16 cellular contexts compared by ENCODE assay signal in the genomic region with DNA sequence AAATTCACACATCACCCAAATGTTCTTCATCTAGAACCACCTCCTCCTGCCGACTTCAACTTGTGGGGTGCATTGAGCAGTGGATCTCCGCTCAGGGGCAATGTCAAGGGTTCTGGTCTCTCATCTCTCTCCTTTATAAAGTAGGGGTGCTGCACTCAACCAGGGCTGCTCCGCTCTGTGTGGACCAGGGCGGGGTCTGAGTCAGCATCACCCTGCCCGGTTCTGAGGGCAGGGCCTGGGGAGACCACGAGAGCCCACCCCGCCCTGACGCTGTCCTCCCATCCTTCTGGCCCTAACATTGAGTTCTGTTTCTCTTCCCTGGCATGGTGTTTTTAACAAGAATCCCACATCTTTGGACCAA.
DNase-seq lines count a peak whose midpoint lies in the region; ATAC-seq and TF ChIP-seq lines count a peak whose summit lies in the region.
"Had no signal": no experiment of that assay in that cellular context is flagged by ENCODE, and none has a peak within 500 bp of the region (broad histone marks: within the 10 kb centered on the region; RNA-seq: fewer than 3 reads in every experiment).

No MANE protein-coding gene starts in this region.

- no peak overlapping the region for H3K4me3 Mint-ChIP-seq in CD4-positive, alpha-beta T cell
- H3K4me3 Mint-ChIP-seq: B cell; CD4-positive, alpha-beta memory T cell; HFFc6 had no signal

- no peak overlapping the region for H2BK15ac ChIP-seq in mesenchymal stem cell (ENCODE audit: low read depth, poor library complexity, severe bottlenecking)

- H2BK12ac ChIP-seq in mesenchymal stem cell (ENCODE audit: low read length in 2 of 2) = no peak overlapping the region

- H3K9me3 ChIP-seq in mesenchymal stem cell (ENCODE audit: control insufficient read depth, low read length) = no peaks in the 10 kb centered on the region
- H3K9me3 ChIP-seq in CD4-positive, alpha-beta T cell (ENCODE audit: control insufficient read depth, low read length) = no peaks in the 10 kb centered on the region

- CTCF ChIA-PET in CD4-positive, alpha-beta T cell (lab: Charles Lee) = no interaction called here

- no peak overlapping the region for H3K4me3 ChIP-seq in H7 (ENCODE audit: insufficient read depth, low read depth, low read length)
- no peak overlapping the region for H3K4me3 ChIP-seq in mesenchymal stem cell (ENCODE audit: insufficient read depth in 1 of 2, low read depth in 1 of 2, low read length in 2 of 2)

- POLR2A ChIA-PET in CD4-positive, alpha-beta T cell (lab: Charles Lee) = no interaction called here

- H3K27ac Mint-ChIP-seq in CD4-positive, alpha-beta T cell = no peak overlapping the region
- H3K27ac Mint-ChIP-seq: B cell; CD4-positive, alpha-beta memory T cell; HFFc6 had no signal

- no peaks in the 10 kb centered on the region for H3K9me3 Mint-ChIP-seq in CD4-positive, alpha-beta T cell

- no peak overlapping the region for H3K9ac ChIP-seq in mesenchymal stem cell (ENCODE audit: low read length)

- H3K23ac ChIP-seq in mesenchymal stem cell (ENCODE audit: low read length in 2 of 2) = no peak overlapping the region

- no peak overlapping the region for H4K8ac ChIP-seq in mesenchymal stem cell (ENCODE audit: low read length)

- intact Hi-C loops in posterior vena cava (cut with DNase I) = no loop called here
- intact Hi-C loops in CD4-positive, alpha-beta T cell (cut with DNase I, micrococcal nuclease) = no loop called here

- no peak overlapping the region for H2AFZ ChIP-seq in mesenchymal stem cell (ENCODE audit: low read depth, low read length)

- H4K91ac ChIP-seq in mesenchymal stem cell (ENCODE audit: low read length) = no peak overlapping the region

- DNase-seq in Daoy (ENCODE audit: low read depth) (peak; percentile 1), H7 (peak; percentile 32), islet precursor cell (peak; percentile 32), posterior vena cava (ENCODE audit: low spot score) (peak; percentile 40), mesenchymal stem cell (no peak)
- DNase-seq in stimulated activated CD4-positive, alpha-beta T cell treated with anti-CD3 and anti-CD28 coated beads, Interleukin-4, amount 100 ng/mL, for 1 hour = no peak
- no peak for DNase-seq in CD4-positive, alpha-beta T cell
- DNase-seq: C1 segment of cervical spinal cord; CD4-positive, alpha-beta memory T cell; DMS153; DND-41; GF-D8; HCEC 1CT; HFFc6 had no signal

- no peaks in the 10 kb centered on the region for H3K4me1 ChIP-seq in mesenchymal stem cell (ENCODE audit: control insufficient read depth, insufficient read depth, low read depth, low read length)

- no peaks in the 10 kb centered on the region for H3K4me1 Mint-ChIP-seq in CD4-positive, alpha-beta T cell (ENCODE audit: low read depth)
- H3K4me1 Mint-ChIP-seq: B cell had no signal

- no peak for ATAC-seq in CD4-positive, alpha-beta T cell (ENCODE audit: poor library complexity)
- ATAC-seq: HepG2 had no signal

- H3K18ac ChIP-seq in mesenchymal stem cell (ENCODE audit: low read depth in 1 of 2, low read length in 2 of 2) = no peak overlapping the region

- TF ChIP-seq CTCF in CD4-positive, alpha-beta T cell (IDR thresholded peaks at IDR 0.05) = no peak

- H3K14ac ChIP-seq in mesenchymal stem cell (ENCODE audit: low read length in 2 of 2) = no peak overlapping the region

- H3K27me3 ChIP-seq in H7 (ENCODE audit: control insufficient read depth, insufficient read depth, low read length) = no peaks in the 10 kb centered on the region
- H3K27me3 ChIP-seq in mesenchymal stem cell (ENCODE audit: control insufficient read depth in 1 of 2, insufficient read depth in 1 of 2, low read length in 2 of 2) = peaks cover 0 to 26% of the 10 kb centered on the region in 2 experiments
- H3K27me3 ChIP-seq in CD4-positive, alpha-beta T cell (ENCODE audit: control insufficient read depth, insufficient read depth, low read length) = peaks cover 8% of the 10 kb centered on the region

- H3K36me3 ChIP-seq in H7 (replicated peaks; ENCODE audit: control insufficient read depth, insufficient read depth, low read length) (no peaks in the 10 kb centered on the region), mesenchymal stem cell (ENCODE audit: control insufficient read depth in 1 of 2, insufficient read depth in 2 of 2, low read depth in 1 of 2, low read length in 2 of 2) (no peaks in the 10 kb centered on the region)

- peaks cover 45% of the 10 kb centered on the region for H3K27me3 Mint-ChIP-seq in CD4-positive, alpha-beta T cell
- H3K27me3 Mint-ChIP-seq: B cell had no signal

- no peak overlapping the region for H3K4me2 ChIP-seq in mesenchymal stem cell (ENCODE audit: low read length, poor library complexity, severe bottlenecking)

- 86% methylated on average over 8 of the region's 8 CpGs for WGBS in mesenchymal stem cell

- H3K27ac ChIP-seq in mesenchymal stem cell (ENCODE audit: low read length, poor library complexity, severe bottlenecking) = no peak overlapping the region
- no peak overlapping the region for H3K27ac ChIP-seq in CD4-positive, alpha-beta T cell (ENCODE audit: low read depth, low read length)

- H2BK5ac ChIP-seq in mesenchymal stem cell (ENCODE audit: low read depth, low read length, poor library complexity, severe bottlenecking) = no peak overlapping the region

- no peaks in the 10 kb centered on the region for H3K36me3 Mint-ChIP-seq in CD4-positive, alpha-beta T cell (ENCODE audit: low read depth)
- H3K36me3 Mint-ChIP-seq: CD4-positive, alpha-beta memory T cell had no signal

- H2AK5ac ChIP-seq in mesenchymal stem cell (ENCODE audit: low read length, severe bottlenecking) = no peak overlapping the region

- no peak overlapping the region for H2BK120ac ChIP-seq in mesenchymal stem cell (ENCODE audit: low read depth, low read length)

- H3K79me1 ChIP-seq in mesenchymal stem cell (replicated peaks; ENCODE audit: low read length, poor library complexity, severe bottlenecking) = no peaks in the 10 kb centered on the region

- no peak overlapping the region for H3K4ac ChIP-seq in mesenchymal stem cell (ENCODE audit: low read depth in 1 of 2, low read length in 2 of 2)

Comparison
In these comparisons a context has a peak if more than half of its experiments do, and no peak if none do; other contexts are left out.
1. DNase-seq: peak in Daoy (single experiment), H7 (single experiment), islet precursor cell (single experiment) and posterior vena cava (single experiment); none in stimulated activated CD4-positive, alpha-beta T cell treated with anti-CD3 and anti-CD28 coated beads, Interleukin-4, amount 100 ng/mL, for 1 hour (single experiment), mesenchymal stem cell (single experiment) and CD4-positive, alpha-beta T cell (0 of 10).